In the genomic region with DNA sequence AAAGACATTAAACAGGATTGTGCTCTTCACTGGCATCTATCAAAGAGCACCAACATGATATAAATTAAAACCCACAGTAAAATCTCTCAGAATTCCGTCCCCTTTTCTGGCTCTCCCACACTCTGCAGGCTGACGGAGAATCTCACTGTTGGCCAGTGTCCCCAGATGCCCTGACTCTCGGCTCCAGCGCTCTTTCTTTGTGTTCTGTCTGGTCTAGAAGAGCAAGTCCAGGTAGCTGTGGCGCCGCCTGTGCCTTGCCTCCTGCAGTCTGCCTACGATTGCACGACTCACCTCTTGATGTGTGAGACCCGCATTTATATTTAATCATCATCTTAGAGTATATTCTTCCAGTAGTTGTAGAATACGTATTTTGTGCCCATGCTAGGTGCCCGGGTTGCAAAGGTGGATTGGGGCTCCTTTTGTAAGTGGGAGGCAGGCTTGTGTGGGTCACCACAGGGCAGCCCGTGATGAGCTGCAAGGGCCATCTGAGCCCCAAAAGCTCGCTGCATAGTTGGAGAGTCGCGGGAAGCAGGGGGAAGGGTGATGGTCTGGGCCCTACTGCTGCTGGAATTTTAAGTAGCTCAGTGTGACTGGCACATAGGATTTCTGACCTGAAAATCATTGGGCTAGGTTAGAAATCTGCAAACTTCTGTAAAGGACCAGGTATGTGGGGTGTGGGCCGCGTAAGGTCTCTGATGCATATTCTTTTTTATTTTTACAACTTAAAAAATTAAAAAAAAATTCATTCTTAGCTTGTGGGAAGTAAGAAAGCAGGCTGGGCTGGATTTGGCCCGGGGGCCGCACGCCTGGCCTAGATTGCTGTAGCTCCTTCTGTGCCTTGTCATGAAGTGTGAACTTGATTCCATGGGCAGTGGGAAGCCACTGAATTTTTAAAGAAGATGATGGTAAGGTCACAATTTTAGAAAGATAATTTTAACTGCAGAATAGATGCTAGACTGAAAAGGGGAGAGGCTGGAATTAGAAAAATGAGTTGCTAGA, we compare ENCODE assay signal across 13 cellular contexts. TPM values are rescaled to one million over a fixed set of nuclear protein-coding genes. Genes with fewer than 3 reads are reported as not detected.
DNase-seq lines count a peak whose midpoint lies in the region; ATAC-seq and TF ChIP-seq lines count a peak whose summit lies in the region.
"Had no signal": no experiment of that assay in that cellular context is flagged by ENCODE, and none has a peak within 500 bp of the region (broad histone marks: within the 10 kb centered on the region; RNA-seq: fewer than 3 reads in every experiment).

No MANE protein-coding gene starts in this region.

- no peaks in the 10 kb centered on the region for H3K27me3 Mint-ChIP-seq in T-cell
- H3K27me3 Mint-ChIP-seq in activated CD8-positive, alpha-beta T cell treated with anti-CD3 and anti-CD28 coated beads for 36 hours: no peaks in the 10 kb centered on the region
- H3K27me3 Mint-ChIP-seq: CD8-positive, alpha-beta memory T cell had no signal

- peak overlapping the region; percentile 48 for H3K27ac ChIP-seq in rectal smooth muscle tissue (ENCODE audit: low read depth, low read length)

- POLR2A ChIA-PET in T-cell (lab: Charles Lee): no interaction called here
- POLR2A ChIA-PET in activated CD8-positive, alpha-beta T cell treated with anti-CD3 and anti-CD28 coated beads for 36 hours (lab: Charles Lee): no interaction called here

- H3K9me3 Mint-ChIP-seq in T-cell: no peaks in the 10 kb centered on the region
- H3K9me3 Mint-ChIP-seq in activated CD8-positive, alpha-beta T cell treated with anti-CD3 and anti-CD28 coated beads for 36 hours: no peaks in the 10 kb centered on the region
- H3K9me3 Mint-ChIP-seq: CD8-positive, alpha-beta memory T cell had no signal

- H3K27ac Mint-ChIP-seq in T-cell: peak overlapping the region; percentile 32 to 61
- H3K27ac Mint-ChIP-seq in activated CD8-positive, alpha-beta T cell treated with anti-CD3 and anti-CD28 coated beads for 36 hours: no peak overlapping the region

- H3K27me3 ChIP-seq in H7 (ENCODE audit: control insufficient read depth, insufficient read depth, low read length) (no peaks in the 10 kb centered on the region), rectal smooth muscle tissue (ENCODE audit: control insufficient read depth, insufficient read depth, low read length) (no peaks in the 10 kb centered on the region)

- DNase-seq in H7: peak; percentile 69
- DNase-seq in T-cell: no peak
- no peak for DNase-seq in left cardiac atrium
- DNase-seq in activated CD8-positive, alpha-beta T cell treated with anti-CD3 and anti-CD28 coated beads for 36 hours: no peak
- no peak for DNase-seq in NCI-H2081 (lab: John Stamatoyannopoulos, UW)
- no peak for DNase-seq in kidney tubule cell (ENCODE audit: low spot score)
- DNase-seq in activated CD4-positive, CD25-positive, alpha-beta regulatory T cell treated with anti-CD3 and anti-CD28 coated beads, Interleukin-2, amount 50 U/mL, for 72 hours: no peak
- DNase-seq: activated CD4-positive, alpha-beta T cell treated with anti-CD3 and anti-CD28 coated beads for 48 hours; CD8-positive, alpha-beta memory T cell; erythroblast; NCI-H1436 treated with DMSO at 0.1 percent for 48 hours; SW 1271 had no signal

- CTCF ChIA-PET in T-cell (lab: Charles Lee): no interaction called here
- CTCF ChIA-PET in activated CD8-positive, alpha-beta T cell treated with anti-CD3 and anti-CD28 coated beads for 36 hours (lab: Charles Lee): interaction anchor here (0.8 to 2.3 kb wide), 4 partner anchors 9 to 90 kb away, joined by 3 to 8 read pairs (median 3); no protein-coding TSS in a partner anchor

- no peak overlapping the region for H3K4me3 Mint-ChIP-seq in T-cell
- no peak overlapping the region for H3K4me3 Mint-ChIP-seq in activated CD8-positive, alpha-beta T cell treated with anti-CD3 and anti-CD28 coated beads for 36 hours

- H3K36me3 Mint-ChIP-seq in T-cell: peaks cover 14% of the 10 kb centered on the region
- peaks cover 12% of the 10 kb centered on the region for H3K36me3 Mint-ChIP-seq in activated CD8-positive, alpha-beta T cell treated with anti-CD3 and anti-CD28 coated beads for 36 hours (ENCODE audit: low read depth)

- no peak for TF ChIP-seq CTCF in activated CD8-positive, alpha-beta T cell treated with anti-CD3 and anti-CD28 coated beads for 36 hours (IDR thresholded peaks at IDR 0.05)

- H3K36me3 ChIP-seq in H7 (replicated peaks; ENCODE audit: control insufficient read depth, insufficient read depth, low read length): no peaks in the 10 kb centered on the region
- H3K36me3 ChIP-seq in rectal smooth muscle tissue (ENCODE audit: control insufficient read depth, insufficient read depth, low read length): peaks cover 3% of the 10 kb centered on the region

- ATAC-seq in T-cell (replicated peaks in 1 of 4): no peak
- peak; percentile 16 to 53 for ATAC-seq in left cardiac atrium
- no peak for ATAC-seq in activated CD8-positive, alpha-beta T cell treated with anti-CD3 and anti-CD28 coated beads for 36 hours

- intact Hi-C loops in left cardiac atrium (cut with DNase I): no loop called here
- intact Hi-C loops in activated CD8-positive, alpha-beta T cell treated with anti-CD3 and anti-CD28 coated beads for 36 hours (cut with micrococcal nuclease): loop anchor here (10.0 kb wide), 1 partner anchor 80 kb away; no protein-coding TSS in a partner anchor

- peaks cover 22% of the 10 kb centered on the region for H3K4me1 ChIP-seq in rectal smooth muscle tissue (ENCODE audit: control insufficient read depth, insufficient read depth, low read length)

- H3K4me3 ChIP-seq in H7 (ENCODE audit: insufficient read depth, low read depth, low read length) (no peak overlapping the region), rectal smooth muscle tissue (ENCODE audit: low read length) (no peak overlapping the region)

- H3K4me1 Mint-ChIP-seq in T-cell: peaks cover 47 to 54% (median 53%) of the 10 kb centered on the region in 3 donors
- peaks cover 41% of the 10 kb centered on the region for H3K4me1 Mint-ChIP-seq in activated CD8-positive, alpha-beta T cell treated with anti-CD3 and anti-CD28 coated beads for 36 hours (ENCODE audit: low read depth)

- no peak overlapping the region for H3K9ac ChIP-seq in rectal smooth muscle tissue (ENCODE audit: low read length)

RNA-seq across cellular contexts. Expression of a gene that starts 55.8 kb away (rescaled TPM):
- 89.6 and 97.1 TPM in 2 replicates for total RNA-seq in H7 (2014; rRNA removed; shearing (Covaris generic))
- 100 to 1,000 TPM; 113 to 124 (median 121) TPM for total RNA-seq in T-cell
- total RNA-seq in left cardiac atrium: 10 to 100 TPM; 31.9 to 38.1 TPM
- total RNA-seq in activated CD8-positive, alpha-beta T cell treated with anti-CD3 and anti-CD28 coated beads for 36 hours: 10 to 100 TPM; 62.1 to 67.1 TPM

Comparison
In these comparisons a context has a peak if more than half of its experiments do, and no peak if none do; other contexts are left out.
1. ATAC-seq: peak in left cardiac atrium (2 of 2); none in T-cell (0 of 4) and activated CD8-positive, alpha-beta T cell treated with anti-CD3 and anti-CD28 coated beads for 36 hours (single experiment).